8 cellular contexts compared by ENCODE assay signal in the genomic region with DNA sequence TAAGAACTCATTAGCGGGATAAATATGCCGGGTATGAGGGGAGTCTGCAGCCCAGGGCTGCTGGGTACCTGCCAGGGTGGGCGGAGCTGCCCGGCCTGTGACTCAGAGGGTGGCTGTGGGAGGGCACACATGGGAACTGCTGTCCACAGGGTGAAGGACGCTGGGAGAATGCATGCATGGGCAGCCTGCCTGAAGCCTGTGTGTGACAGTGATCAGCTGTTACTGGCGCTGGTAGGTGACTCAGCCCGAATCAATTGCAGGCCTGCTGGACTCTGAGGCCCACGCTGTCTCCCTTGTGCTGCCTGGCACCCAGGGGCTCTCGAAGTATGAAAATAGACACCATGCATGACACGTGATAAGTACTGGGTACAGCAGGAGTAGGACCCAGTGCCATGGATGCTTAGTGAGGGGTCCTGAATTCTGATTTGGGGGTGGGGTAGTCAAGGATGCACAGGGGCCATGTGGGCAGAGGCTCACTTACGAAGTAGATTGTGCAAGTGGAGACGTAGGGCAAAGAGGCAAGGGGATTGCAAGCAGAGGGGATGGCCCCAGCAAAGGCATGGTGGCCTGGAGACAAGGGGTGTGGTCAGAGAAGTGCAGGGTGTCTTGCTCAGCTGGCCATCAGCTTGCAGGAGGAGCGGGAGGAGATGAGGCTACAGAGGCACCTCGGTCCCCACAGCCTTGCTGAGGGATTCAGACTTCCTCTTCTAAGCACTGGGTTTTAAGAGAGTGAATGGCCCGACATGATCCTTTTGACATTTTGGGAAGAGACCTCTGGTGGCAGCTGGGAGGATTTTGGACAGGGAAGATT. TPM values are rescaled to one million over a fixed set of nuclear protein-coding genes. Genes with fewer than 3 reads are reported as not detected.
DNase-seq lines count a peak whose midpoint lies in the region; ATAC-seq and TF ChIP-seq lines count a peak whose summit lies in the region.

No MANE protein-coding gene starts in this region.

- no peaks in the 10 kb centered on the region for H3K9me3 ChIP-seq in right atrium auricular region
- H3K9me3 ChIP-seq in gastrocnemius medialis = no peaks in the 10 kb centered on the region

- H3K36me3 ChIP-seq in right atrium auricular region (no peaks in the 10 kb centered on the region), gastrocnemius medialis (no peaks in the 10 kb centered on the region)

- in situ Hi-C loops in gastrocnemius medialis (cut with MboI; ENCODE audit: low sequenced_read_pairs in 4 of 4) = no loop called here

- H3K27ac ChIP-seq in angular gyrus (ENCODE audit: low read depth, low read length) (peak overlapping the region; percentile 89), right atrium auricular region (peak overlapping the region; percentile 81 to 84), gastrocnemius medialis (peak overlapping the region; percentile 40 to 67 (median 52))

- TF ChIP-seq POLR2A in gastrocnemius medialis (IDR thresholded peaks at IDR 0.05) = no peak

- H3K4me3 ChIP-seq in right atrium auricular region = no peak overlapping the region
- H3K4me3 ChIP-seq in gastrocnemius medialis = no peak overlapping the region

- intact Hi-C loops in gastrocnemius medialis (cut with DNase I; ENCODE audit: low total_unique reads) = no loop called here

- no peaks in the 10 kb centered on the region for H3K27me3 ChIP-seq in right atrium auricular region
- no peaks in the 10 kb centered on the region for H3K27me3 ChIP-seq in gastrocnemius medialis

- DNase-seq in CD1c-positive myeloid dendritic cell (ENCODE audit: extremely low spot score) (peak; percentile 2), NCI-H1436 (lab: John Stamatoyannopoulos, UW) (peak; percentile 72), right atrium auricular region (ENCODE audit: low spot score) (peak; percentile 91), gastrocnemius medialis (peak; percentile 79 to 85)
- DNase-seq in activated CD8-positive, alpha-beta memory T cell treated with anti-CD3 and anti-CD28 coated beads, Interleukin-2, amount 50 U/mL, for 4 hours = no peak
- no peak for DNase-seq in stimulated activated naive CD4-positive, alpha-beta T cell (lab: John Stamatoyannopoulos, UW)

- TF ChIP-seq CTCF in right atrium auricular region (IDR thresholded peaks at IDR 0.05) (peak in 1 of 2 donors; percentile 49), gastrocnemius medialis (IDR thresholded peaks at IDR 0.05 in 4 of 5, conservative IDR thresholded peaks at IDR 0.05 in 1 of 5) (no peak)

- H3K4me1 ChIP-seq in right atrium auricular region = peaks cover 0 to 33% of the 10 kb centered on the region in 2 donors
- H3K4me1 ChIP-seq in gastrocnemius medialis = peaks cover 12 to 15% of the 10 kb centered on the region in 2 donors

- ATAC-seq in gastrocnemius medialis (peak; percentile 92 to 94), GM21381 (IDR thresholded peaks at IDR 0.05; ENCODE audit: unreplicated experiment) (no peak)

RNA-seq across cellular contexts. Expression of a gene that starts 36.5 kb away (rescaled TPM):
- total RNA-seq in right atrium auricular region (under 1 TPM; 0.04 to 0.30 TPM), gastrocnemius medialis (under 1 TPM in 1 of 4 donors, not detected in 3; 0.42 TPM)

Comparison
In these comparisons a context has a peak if more than half of its experiments do, and no peak if none do; other contexts are left out.
1. DNase-seq: peak in CD1c-positive myeloid dendritic cell (single experiment), NCI-H1436 (single experiment), right atrium auricular region (single experiment) and gastrocnemius medialis (2 of 2); none in activated CD8-positive, alpha-beta memory T cell treated with anti-CD3 and anti-CD28 coated beads, Interleukin-2, amount 50 U/mL, for 4 hours (single experiment) and stimulated activated naive CD4-positive, alpha-beta T cell (0 of 6).
2. Peak in every context shown above with its lines, with median percentiles within 50 percentile points of each other: H3K27ac ChIP-seq.